8 cellular contexts compared by ENCODE assay signal in genomic region chr2:47335137-47335603, GRCh38.
DNase-seq lines count a peak whose midpoint lies in the region; ATAC-seq and TF ChIP-seq lines count a peak whose summit lies in the region.
"Not testable (repeated sequence)": the region's sequence is repeated elsewhere in the genome, so short reads cannot be mapped to it uniquely, and the experiment has no call there.

No MANE protein-coding gene starts in this region.

- not testable (repeated sequence) for H3K4me3 ChIP-seq in epithelial cell of esophagus (ENCODE audit: low read length); skeletal muscle cell (ENCODE audit: low read depth, low read length)

- peak; percentile 53 for ATAC-seq in GM18867 (IDR thresholded peaks at IDR 0.05; ENCODE audit: unreplicated experiment)

- TF ChIP-seq CTCF in epithelial cell of esophagus (IDR thresholded peaks at IDR 0.05; ENCODE audit: insufficient read depth, low read depth, low read length, missing control alignments): peak; percentile 71

- peak in 8 of 14 donors; percentile 6 to 74 (median 28) for DNase-seq in C1 segment of cervical spinal cord (lab: John Stamatoyannopoulos, UW)
- peak; percentile 76 for DNase-seq in NAMALWA (ENCODE audit: low spot score)
- DNase-seq in NOMO-1 treated with dmso at 0.1 percent for 144 hours (lab: John Stamatoyannopoulos, UW; ENCODE audit: unreplicated experiment): peak; percentile 41
- DNase-seq in activated CD4-positive, alpha-beta T cell treated with anti-CD3 and anti-CD28 coated beads, Interleukin-2, amount 50 U/mL, for 1 hour: peak; percentile 6
- DNase-seq in epithelial cell of esophagus (ENCODE audit: low read depth): peak; percentile 82
- DNase-seq in skeletal muscle cell (ENCODE audit: low read depth): peak; percentile 34

- H3K27me3 ChIP-seq in layer of hippocampus (ENCODE audit: control insufficient read depth, insufficient read depth, low read length): not testable (repeated sequence)

- H3K27ac ChIP-seq in layer of hippocampus (ENCODE audit: low read depth, low read length): peak overlapping the region; percentile 52

Comparison
In these comparisons a context has a peak if more than half of its experiments do, and no peak if none do; other contexts are left out.
1. DNase-seq: peak in every context shown above with its lines; median percentile 82 in epithelial cell of esophagus; 76 in NAMALWA; 41 in NOMO-1 treated with dmso at 0.1 percent for 144 hours; 34 in skeletal muscle cell; 28 in C1 segment of cervical spinal cord; 6 in activated CD4-positive, alpha-beta T cell treated with anti-CD3 and anti-CD28 coated beads, Interleukin-2, amount 50 U/mL, for 1 hour.